ENCODE assay signal across 33 cellular contexts in genomic region chr17:45981306-45981705, GRCh38. TPM values are rescaled to one million over a fixed set of nuclear protein-coding genes. Genes with fewer than 3 reads are reported as not detected.
DNase-seq lines count a peak whose midpoint lies in the region; ATAC-seq, FAIRE-seq and TF ChIP-seq lines count a peak whose summit lies in the region.
"Had no signal": no experiment of that assay in that cellular context is flagged by ENCODE, and none has a peak within 500 bp of the region (broad histone marks: within the 10 kb centered on the region; RNA-seq: fewer than 3 reads in every experiment).

No MANE protein-coding gene starts in this region.

- POLR2A ChIA-PET in K562 (lab: Yijun Ruan, JAX), result interaction anchor here (0.5 kb wide), 1 partner anchor 406 kb away, joined by 3 read pairs; no protein-coding TSS in a partner anchor

- H3K4me3 Mint-ChIP-seq in chondrocyte (ENCODE audit: unreplicated experiment), result no peak overlapping the region
- H3K4me3 Mint-ChIP-seq in stimulated activated memory B cell treated with anti-CD40 and anti-IgM and Interleukin-4, amounts not matched to agents 10 μg/mL and 1 μg/mL and 100 μg/mL, for 72 hours, result no peak overlapping the region
- H3K4me3 Mint-ChIP-seq: CD14-positive monocyte; CD4-positive, alpha-beta memory T cell; CD4-positive, CD25-positive, alpha-beta regulatory T cell; CD8-positive, alpha-beta memory T cell had no signal

- in situ Hi-C loops in K562 (cut with MboI), result loop anchor here (25.0 kb wide), 1 partner anchor 856 kb away; no protein-coding TSS in a partner anchor

- H3K4me3 ChIP-seq in K562 (no peak overlapping the region), kidney (ENCODE audit: low read length in 2 of 2) (no peak overlapping the region), spleen (no peak overlapping the region), colonic mucosa (no peak overlapping the region)
- H3K4me3 ChIP-seq: BLaER1, GM12878 had no signal

- TF ChIP-seq CTCF in K562 (IDR thresholded peaks at IDR 0.05 in 2 of 3, conservative IDR thresholded peaks at IDR 0.05 in 1 of 3; ENCODE audit: insufficient read depth in 2 of 3, low read depth in 1 of 3, low read length in 3 of 3) (no peak), chondrocyte (IDR thresholded peaks at IDR 0.05) (no peak), kidney (IDR thresholded peaks at IDR 0.05; ENCODE audit: borderline replicate concordance, extremely low read depth, insufficient read depth) (no peak), spleen (IDR thresholded peaks at IDR 0.05 in 8 of 11, conservative IDR thresholded peaks at IDR 0.05 in 3 of 11) (no peak), colonic mucosa (IDR thresholded peaks at IDR 0.05) (no peak)

- TF ChIP-seq RAD21 in K562 (CRISPR knock-in tag; conservative IDR thresholded peaks at IDR 0.05 in 1 of 2, IDR thresholded peaks at IDR 0.05 in 1 of 2), result no peak

- H3K36me3 Mint-ChIP-seq in chondrocyte (ENCODE audit: low read depth), result peaks cover 2% of the 10 kb centered on the region
- H3K36me3 Mint-ChIP-seq in stimulated activated memory B cell treated with anti-CD40 and anti-IgM and Interleukin-4, amounts not matched to agents 10 μg/mL and 1 μg/mL and 100 μg/mL, for 72 hours, result no peaks in the 10 kb centered on the region
- H3K36me3 Mint-ChIP-seq: CD14-positive monocyte; CD4-positive, alpha-beta memory T cell; CD4-positive, CD25-positive, alpha-beta regulatory T cell; CD8-positive, alpha-beta memory T cell had no signal

- H3K4me1 Mint-ChIP-seq in chondrocyte (ENCODE audit: low read depth), result no peaks in the 10 kb centered on the region
- H3K4me1 Mint-ChIP-seq in stimulated activated memory B cell treated with anti-CD40 and anti-IgM and Interleukin-4, amounts not matched to agents 10 μg/mL and 1 μg/mL and 100 μg/mL, for 72 hours, result peaks cover 3% of the 10 kb centered on the region
- H3K4me1 Mint-ChIP-seq: CD14-positive monocyte; CD4-positive, CD25-positive, alpha-beta regulatory T cell had no signal

- peaks cover 35 to 43% of the 10 kb centered on the region in 2 experiments for H3K4me1 ChIP-seq in K562 (replicated peaks in 1 of 2; ENCODE audit: control insufficient read depth in 2 of 2, insufficient read depth in 2 of 2, low read length in 2 of 2)
- H3K4me1 ChIP-seq in kidney (ENCODE audit: control insufficient read depth in 1 of 2, insufficient read depth in 1 of 2, low read depth in 1 of 2, low read length in 2 of 2), result no peaks in the 10 kb centered on the region
- no peaks in the 10 kb centered on the region for H3K4me1 ChIP-seq in spleen
- H3K4me1 ChIP-seq in colonic mucosa, result no peaks in the 10 kb centered on the region

- no peaks in the 10 kb centered on the region for H3K36me3 ChIP-seq in K562 (ENCODE audit: control insufficient read depth, insufficient read depth, low read length)
- no peaks in the 10 kb centered on the region for H3K36me3 ChIP-seq in kidney (ENCODE audit: control insufficient read depth in 1 of 2, insufficient read depth in 2 of 2, low read length in 2 of 2)
- H3K36me3 ChIP-seq in spleen, result no peaks in the 10 kb centered on the region
- no peaks in the 10 kb centered on the region for H3K36me3 ChIP-seq in colonic mucosa
- H3K36me3 ChIP-seq: BE2C, BLaER1 had no signal

- DNase-seq in K562 (ENCODE audit: extremely low read depth in 1 of 4, low spot score in 3 of 4) (no peak), chondrocyte (ENCODE audit: low spot score) (peak; percentile 34), kidney (peak; percentile 38), spleen (peak; percentile 41), colonic mucosa (no peak)
- no peak for DNase-seq in activated T-cell treated with anti-CD3 and anti-CD28 coated beads, Interleukin-2, amount 50 U/mL, for 1 hour
- DNase-seq: 8988T; ACHN; BE2C; C1 segment of cervical spinal cord; CD4-positive, alpha-beta memory T cell; CD4-positive, CD25-positive, alpha-beta regulatory T cell; CD8-positive, alpha-beta memory T cell; COR-L47; DMS 273 treated with DMSO at 0.1 percent for 48 hours; DMS153; DMS53; DMS79; DND-41; EL; GDM1 had no signal

- no TSS peak for BruUV-seq in K562 (replicated peaks; lab: Mats Ljungman, UMichigan)

- H3K27me3 ChIP-seq in K562 (ENCODE audit: control insufficient read depth in 2 of 2, insufficient read depth in 2 of 2, low read length in 2 of 2), result no peaks in the 10 kb centered on the region
- H3K27me3 ChIP-seq in spleen (replicated peaks in 1 of 7), result peaks cover 0 to 7% (median 0%) of the 10 kb centered on the region in 7 donors
- H3K27me3 ChIP-seq in colonic mucosa, result no peaks in the 10 kb centered on the region
- H3K27me3 ChIP-seq: BE2C, BLaER1 had no signal

- no peak overlapping the region for H3K27ac ChIP-seq in K562 (ENCODE audit: extremely low read depth, low read depth, low read length)
- no peak overlapping the region for H3K27ac ChIP-seq in kidney (ENCODE audit: low read depth in 2 of 2, low read length in 2 of 2)
- H3K27ac ChIP-seq in spleen, result no peak overlapping the region
- H3K27ac ChIP-seq in colonic mucosa, result no peak overlapping the region
- H3K27ac ChIP-seq: BLaER1 had no signal

- ATAC-seq in K562, result no peak
- ATAC-seq in stimulated activated memory B cell treated with anti-CD40 and anti-IgM and Interleukin-4, amounts not matched to agents 10 μg/mL and 1 μg/mL and 100 μg/mL, for 72 hours, result no peak
- ATAC-seq: GM12878 had no signal

- 61% methylated on average over 7 of the region's 7 CpGs for WGBS in K562 (ENCODE audit: insufficient coverage, low coverage, missing lambda C conversion rate)
- 83 to 91% (median 86%) methylated on average over 7 of the region's 7 CpGs for WGBS in spleen, 5 donors

- H3K9me1 ChIP-seq in K562 (ENCODE audit: control insufficient read depth, insufficient read depth, low read length), result peaks cover 3% of the 10 kb centered on the region

- H4K20me1 ChIP-seq in K562 (replicated peaks; ENCODE audit: control insufficient read depth, insufficient read depth, low read length), result no peaks in the 10 kb centered on the region
- H4K20me1 ChIP-seq: BLaER1 had no signal

- CTCF ChIA-PET in K562 (lab: Yijun Ruan, JAX; ENCODE audit: low intra/inter-chr PET ratio), result no interaction called here

- H3K9me3 ChIP-seq in K562 (replicated peaks; ENCODE audit: control insufficient read depth, insufficient read depth, low read depth, low read length), result no peaks in the 10 kb centered on the region
- no peaks in the 10 kb centered on the region for H3K9me3 ChIP-seq in kidney (ENCODE audit: control insufficient read depth in 1 of 2, low read length in 2 of 2)
- H3K9me3 ChIP-seq in spleen, result no peaks in the 10 kb centered on the region
- H3K9me3 ChIP-seq in colonic mucosa, result no peaks in the 10 kb centered on the region
- H3K9me3 ChIP-seq: BE2C, BLaER1 had no signal

- H3K9me3 Mint-ChIP-seq in chondrocyte (ENCODE audit: low read depth), result no peaks in the 10 kb centered on the region
- H3K9me3 Mint-ChIP-seq in stimulated activated memory B cell treated with anti-CD40 and anti-IgM and Interleukin-4, amounts not matched to agents 10 μg/mL and 1 μg/mL and 100 μg/mL, for 72 hours, result no peaks in the 10 kb centered on the region
- H3K9me3 Mint-ChIP-seq: CD4-positive, CD25-positive, alpha-beta regulatory T cell; CD8-positive, alpha-beta memory T cell had no signal

- H3K9ac ChIP-seq in K562 (ENCODE audit: insufficient read depth in 1 of 2, low read depth in 2 of 2, low read length in 2 of 2) (no peak overlapping the region), kidney (ENCODE audit: low read length in 2 of 2) (no peak overlapping the region), colonic mucosa (ENCODE audit: low read depth in 2 of 2, low read length in 2 of 2) (no peak overlapping the region)
- H3K9ac ChIP-seq: BLaER1 had no signal

- no peak overlapping the region for H3K27ac Mint-ChIP-seq in chondrocyte (ENCODE audit: unreplicated experiment)
- H3K27ac Mint-ChIP-seq in stimulated activated memory B cell treated with anti-CD40 and anti-IgM and Interleukin-4, amounts not matched to agents 10 μg/mL and 1 μg/mL and 100 μg/mL, for 72 hours, result no peak overlapping the region
- H3K27ac Mint-ChIP-seq: CD14-positive monocyte; CD4-positive, alpha-beta memory T cell; CD8-positive, alpha-beta memory T cell had no signal

- FAIRE-seq in K562 (lab: Jason Lieb, UNC), result peak; percentile 51
- FAIRE-seq in kidney (lab: Jason Lieb, UNC), result no peak
- FAIRE-seq: A204.1, GM12878, GM12892, GM18507, GM19239 had no signal

- H3K27me3 Mint-ChIP-seq in chondrocyte (ENCODE audit: low read depth), result peaks cover 2% of the 10 kb centered on the region
- no peaks in the 10 kb centered on the region for H3K27me3 Mint-ChIP-seq in stimulated activated memory B cell treated with anti-CD40 and anti-IgM and Interleukin-4, amounts not matched to agents 10 μg/mL and 1 μg/mL and 100 μg/mL, for 72 hours

- no peak for TF ChIP-seq EP300 in K562 (IDR thresholded peaks at IDR 0.05; ENCODE audit: low read length)

- no peak overlapping the region for H2AFZ ChIP-seq in K562 (ENCODE audit: low read depth, low read length)

- no peak overlapping the region for H3K4me2 ChIP-seq in K562 (ENCODE audit: insufficient read depth, low read length)
- H3K4me2 ChIP-seq: BLaER1 had no signal

- H3K79me2 ChIP-seq in K562 (ENCODE audit: control insufficient read depth, insufficient read depth, low read length), result no peaks in the 10 kb centered on the region

- intact Hi-C loops in K562 (cut with micrococcal nuclease), result no loop called here
- intact Hi-C loops in kidney (cut with DNase I), result no loop called here
- intact Hi-C loops in spleen (cut with DNase I; ENCODE audit: low total_unique reads), result no loop called here
- intact Hi-C loops in colonic mucosa (cut with DNase I), result no loop called here

- TF ChIP-seq POLR2A in K562 (conservative IDR thresholded peaks at IDR 0.05) (no peak), spleen (IDR thresholded peaks at IDR 0.05) (no peak)

RNA-seq across cellular contexts. Expression of gene STH, which starts 17.7 kb away (rescaled TPM):
- 1.4 TPM in 1 of 2 replicates, not detected in the other for total RNA-seq in K562 (2011; cell fraction: chromatin; rRNA removed; ENCODE audit: low replicate concordance)
- total RNA-seq in K562 (2011; cell fraction: nucleolus; rRNA removed), result not detected in 2 replicates
- not detected in 2 replicates for total RNA-seq in K562 (2011; cell fraction: nucleoplasm; rRNA removed)
- total RNA-seq in K562 (2014; rRNA removed), result not detected in 2 replicates
- not detected in 2 replicates for total RNA-seq in K562 (2014; rRNA removed; fragmentation: Illumina TruSeq; extraction: Trizol)
- total RNA-seq in K562 (2015; rRNA removed; fragmentation: Illumina TruSeq; extraction: Trizol), result not detected in 2 replicates
- not detected in 2 replicates for total RNA-seq in K562 (2021)
- not detected in 2 replicates for polyA plus RNA-seq in K562 (2011; rRNA removed)
- not detected in 2 replicates for polyA plus RNA-seq in K562 (2011; cell fraction: cytosol; rRNA removed)
- not detected in 2 replicates for polyA plus RNA-seq in K562 (2011; cell fraction: nucleus; rRNA removed)
- not detected in 2 replicates for polyA plus RNA-seq in K562 (2012)
- polyA plus RNA-seq in K562 (2014; fragmentation: Illumina TruSeq; extraction: Trizol), result not detected in 2 replicates
- polyA plus RNA-seq in K562 (2014; fragmentation: Nextera tagmentation; extraction: Ambion mirVana), result not detected
- not detected in 2 replicates for polyA plus RNA-seq in K562 (2014; rRNA removed)
- 0.70 TPM in 1 of 2 replicates, not detected in the other for polyA minus RNA-seq in K562 (2011; rRNA and poly(A)+ RNA removed)
- not detected in 2 replicates for polyA minus RNA-seq in K562 (2011; cell fraction: cytosol; rRNA and poly(A)+ RNA removed)
- polyA minus RNA-seq in K562 (2011; cell fraction: nucleus; rRNA and poly(A)+ RNA removed), result not detected in 2 replicates
- total RNA-seq in chondrocyte, result not detected in 3 replicates
- total RNA-seq in kidney, result not detected
- polyA plus RNA-seq in kidney (ENCODE audit: insufficient read depth, low read depth, low replicate concordance), result not detected
- total RNA-seq in spleen, result not detected
- polyA plus RNA-seq in spleen, result not detected
- total RNA-seq in colonic mucosa, result not detected
- total RNA-seq: A673; CD4-positive, alpha-beta memory T cell; CD4-positive, CD25-positive, alpha-beta regulatory T cell; CD8-positive, alpha-beta memory T cell; Daoy; G401; GM12878 had no signal
- polyA plus RNA-seq: AG04450; CD14-positive monocyte; CD4-positive, alpha-beta memory T cell; CD4-positive, CD25-positive, alpha-beta regulatory T cell; CD8-positive, alpha-beta memory T cell; GM12878 had no signal

Comparison
In these comparisons a context has a peak if more than half of its experiments do, and no peak if none do; other contexts are left out.
1. DNase-seq: peak in chondrocyte (single experiment), kidney (single experiment) and spleen (single experiment); none in K562 (0 of 4), activated T-cell treated with anti-CD3 and anti-CD28 coated beads, Interleukin-2, amount 50 U/mL, for 1 hour (single experiment) and colonic mucosa (single experiment).